In the genomic region with DNA sequence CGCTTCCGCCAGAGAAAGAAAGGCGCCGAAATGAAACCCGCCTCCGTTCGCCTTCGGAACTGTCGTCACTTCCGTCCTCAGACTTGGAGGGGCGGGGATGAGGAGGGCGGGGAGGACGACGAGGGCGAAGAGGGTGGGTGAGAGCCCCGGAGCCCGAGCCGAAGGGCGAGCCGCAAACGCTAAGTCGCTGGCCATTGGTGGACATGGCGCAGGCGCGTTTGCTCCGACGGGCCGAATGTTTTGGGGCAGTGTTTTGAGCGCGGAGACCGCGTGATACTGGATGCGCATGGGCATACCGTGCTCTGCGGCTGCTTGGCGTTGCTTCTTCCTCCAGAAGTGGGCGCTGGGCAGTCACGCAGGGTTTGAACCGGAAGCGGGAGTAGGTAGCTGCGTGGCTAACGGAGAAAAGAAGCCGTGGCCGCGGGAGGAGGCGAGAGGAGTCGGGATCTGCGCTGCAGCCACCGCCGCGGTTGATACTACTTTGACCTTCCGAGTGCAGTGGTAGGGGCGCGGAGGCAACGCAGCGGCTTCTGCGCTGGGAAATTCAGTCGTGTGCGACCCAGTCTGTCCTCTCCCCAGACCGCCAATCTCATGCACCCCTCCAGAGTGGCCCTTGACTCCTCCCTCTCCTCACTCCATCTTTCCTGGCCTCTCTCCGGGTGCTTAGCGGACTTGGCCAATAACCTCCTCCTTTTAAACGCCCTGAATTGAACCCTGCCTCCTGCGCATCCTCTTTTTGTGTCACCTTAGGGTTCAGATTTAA, we compare ENCODE assay signal across 1 cellular context.
TF ChIP-seq lines count a peak whose summit lies in the region.

A gene with protein sequence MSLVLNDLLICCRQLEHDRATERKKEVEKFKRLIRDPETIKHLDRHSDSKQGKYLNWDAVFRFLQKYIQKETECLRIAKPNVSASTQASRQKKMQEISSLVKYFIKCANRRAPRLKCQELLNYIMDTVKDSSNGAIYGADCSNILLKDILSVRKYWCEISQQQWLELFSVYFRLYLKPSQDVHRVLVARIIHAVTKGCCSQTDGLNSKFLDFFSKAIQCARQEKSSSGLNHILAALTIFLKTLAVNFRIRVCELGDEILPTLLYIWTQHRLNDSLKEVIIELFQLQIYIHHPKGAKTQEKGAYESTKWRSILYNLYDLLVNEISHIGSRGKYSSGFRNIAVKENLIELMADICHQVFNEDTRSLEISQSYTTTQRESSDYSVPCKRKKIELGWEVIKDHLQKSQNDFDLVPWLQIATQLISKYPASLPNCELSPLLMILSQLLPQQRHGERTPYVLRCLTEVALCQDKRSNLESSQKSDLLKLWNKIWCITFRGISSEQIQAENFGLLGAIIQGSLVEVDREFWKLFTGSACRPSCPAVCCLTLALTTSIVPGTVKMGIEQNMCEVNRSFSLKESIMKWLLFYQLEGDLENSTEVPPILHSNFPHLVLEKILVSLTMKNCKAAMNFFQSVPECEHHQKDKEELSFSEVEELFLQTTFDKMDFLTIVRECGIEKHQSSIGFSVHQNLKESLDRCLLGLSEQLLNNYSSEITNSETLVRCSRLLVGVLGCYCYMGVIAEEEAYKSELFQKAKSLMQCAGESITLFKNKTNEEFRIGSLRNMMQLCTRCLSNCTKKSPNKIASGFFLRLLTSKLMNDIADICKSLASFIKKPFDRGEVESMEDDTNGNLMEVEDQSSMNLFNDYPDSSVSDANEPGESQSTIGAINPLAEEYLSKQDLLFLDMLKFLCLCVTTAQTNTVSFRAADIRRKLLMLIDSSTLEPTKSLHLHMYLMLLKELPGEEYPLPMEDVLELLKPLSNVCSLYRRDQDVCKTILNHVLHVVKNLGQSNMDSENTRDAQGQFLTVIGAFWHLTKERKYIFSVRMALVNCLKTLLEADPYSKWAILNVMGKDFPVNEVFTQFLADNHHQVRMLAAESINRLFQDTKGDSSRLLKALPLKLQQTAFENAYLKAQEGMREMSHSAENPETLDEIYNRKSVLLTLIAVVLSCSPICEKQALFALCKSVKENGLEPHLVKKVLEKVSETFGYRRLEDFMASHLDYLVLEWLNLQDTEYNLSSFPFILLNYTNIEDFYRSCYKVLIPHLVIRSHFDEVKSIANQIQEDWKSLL (N-terminal part only) (plus strand): TSS at position 382 of the 763 bp plus-strand sequence. CDS start 4,558 bp downstream, outside the sequence.

TF ChIP-seq in liver, 16 proteins besides CTCF, POLR2A, EP300 and RAD21 (continued from another document):
- peak in 1 of 2 donors; percentile 25 for TF ChIP-seq JUND (IDR thresholded peaks at IDR 0.05)
- TF ChIP-seq, protein P1, sequence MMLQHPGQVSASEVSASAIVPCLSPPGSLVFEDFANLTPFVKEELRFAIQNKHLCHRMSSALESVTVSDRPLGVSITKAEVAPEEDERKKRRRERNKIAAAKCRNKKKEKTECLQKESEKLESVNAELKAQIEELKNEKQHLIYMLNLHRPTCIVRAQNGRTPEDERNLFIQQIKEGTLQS (IDR thresholded peaks at IDR 0.05) = peak; percentile 15
